In the genomic region with DNA sequence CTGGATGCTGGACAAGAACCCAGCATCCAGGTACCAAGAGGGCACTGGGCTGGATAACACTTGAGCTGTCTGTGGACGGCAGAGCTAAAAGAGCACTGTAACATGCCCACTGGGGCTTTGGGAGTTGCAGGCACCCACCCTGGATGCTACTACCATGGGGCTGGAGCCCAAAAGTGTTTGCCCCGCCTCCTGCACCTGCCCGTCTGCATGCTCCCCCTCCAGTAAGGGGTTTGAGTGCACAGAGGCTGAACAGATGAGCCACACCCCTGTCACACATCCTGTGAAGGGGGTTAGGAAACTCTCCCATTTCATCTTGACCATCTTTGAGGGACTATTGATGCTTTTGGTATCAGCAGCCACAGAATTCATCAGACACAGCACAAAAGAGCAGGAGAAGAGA, we compare ENCODE assay signal across 35 cellular contexts.
"Had no signal": no experiment of that assay in that cellular context is flagged by ENCODE, and none has a peak within 500 bp of the region (broad histone marks: within the 10 kb centered on the region; RNA-seq: fewer than 3 reads in every experiment).

No MANE protein-coding gene starts in this region.

- H3K27ac ChIP-seq: ascending aorta, cardiac muscle cell, Peyer's patch, RWPE1, VCaP had no signal

- H3K27ac Mint-ChIP-seq: activated CD4-positive, alpha-beta memory T cell treated with anti-CD3 and anti-CD28 coated beads, Interleukin-2, amount 10 ng/mL, durations not matched to agents 7 days and 5 days; activated CD8-positive, alpha-beta memory T cell treated with anti-CD3 and anti-CD28 coated beads, Interleukin-2, amount 10 ng/mL, durations not matched to agents 7 days and 5 days; activated naive CD4-positive, alpha-beta T cell treated with anti-CD3 and anti-CD28 coated beads, Interleukin-2, amount 10 ng/mL, durations not matched to agents 7 days and 5 days; activated naive CD8-positive, alpha-beta T cell had no signal

- H3K4me3 ChIP-seq: ascending aorta, cardiac muscle cell, Peyer's patch had no signal

- H3K4me1 ChIP-seq: ascending aorta, Peyer's patch had no signal

- H3K4me3 Mint-ChIP-seq: activated CD4-positive, alpha-beta memory T cell treated with anti-CD3 and anti-CD28 coated beads, Interleukin-2, amount 10 ng/mL, durations not matched to agents 7 days and 5 days; activated CD8-positive, alpha-beta memory T cell treated with anti-CD3 and anti-CD28 coated beads, Interleukin-2, amount 10 ng/mL, durations not matched to agents 7 days and 5 days; activated naive CD4-positive, alpha-beta T cell treated with anti-CD3 and anti-CD28 coated beads, Interleukin-2, amount 10 ng/mL, durations not matched to agents 7 days and 5 days; activated naive CD8-positive, alpha-beta T cell had no signal

- H3K27me3 ChIP-seq: ascending aorta, cardiac muscle cell, Peyer's patch had no signal

- H3K9me3 Mint-ChIP-seq: activated CD4-positive, alpha-beta memory T cell treated with anti-CD3 and anti-CD28 coated beads, Interleukin-2, amount 10 ng/mL, durations not matched to agents 7 days and 5 days; activated naive CD4-positive, alpha-beta T cell treated with anti-CD3 and anti-CD28 coated beads, Interleukin-2, amount 10 ng/mL, durations not matched to agents 7 days and 5 days; T-cell had no signal

- H3K4me1 Mint-ChIP-seq: activated CD4-positive, alpha-beta memory T cell treated with anti-CD3 and anti-CD28 coated beads, Interleukin-2, amount 10 ng/mL, durations not matched to agents 7 days and 5 days; activated CD8-positive, alpha-beta memory T cell treated with anti-CD3 and anti-CD28 coated beads, Interleukin-2, amount 10 ng/mL, durations not matched to agents 7 days and 5 days; activated naive CD4-positive, alpha-beta T cell treated with anti-CD3 and anti-CD28 coated beads, Interleukin-2, amount 10 ng/mL, durations not matched to agents 7 days and 5 days had no signal

- H3K36me3 ChIP-seq: ascending aorta, cardiac muscle cell, Peyer's patch had no signal

- H3K36me3 Mint-ChIP-seq: activated CD8-positive, alpha-beta memory T cell treated with anti-CD3 and anti-CD28 coated beads, Interleukin-2, amount 10 ng/mL, durations not matched to agents 7 days and 5 days; activated naive CD4-positive, alpha-beta T cell treated with anti-CD3 and anti-CD28 coated beads, Interleukin-2, amount 10 ng/mL, durations not matched to agents 7 days and 5 days; activated naive CD8-positive, alpha-beta T cell had no signal

- ATAC-seq: activated CD8-positive, alpha-beta memory T cell treated with anti-CD3 and anti-CD28 coated beads, Interleukin-2, amount 10 ng/mL, durations not matched to agents 7 days and 5 days; PC-3; Right ventricle myocardium inferior; SK-N-SH treated with all-trans-retinoic acid at 6 μM for 48 hours; T-cell had no signal

- DNase-seq: activated CD4-positive, alpha-beta memory T cell treated with anti-CD3 and anti-CD28 coated beads, Interleukin-2, amount 10 ng/mL, durations not matched to agents 7 days and 5 days; activated CD4-positive, alpha-beta T cell treated with anti-CD3 and anti-CD28 coated beads for 1 hour; activated CD4-positive, alpha-beta T cell treated with anti-CD3 and anti-CD28 coated beads for 48 hours; activated CD4-positive, CD25-positive, alpha-beta regulatory T cell; activated CD8-positive, alpha-beta memory T cell treated with anti-CD3 and anti-CD28 coated beads for 24 hours; activated CD8-positive, alpha-beta memory T cell treated with anti-CD3 and anti-CD28 coated beads, Interleukin-2, amount 10 ng/mL, durations not matched to agents 7 days and 5 days; activated CD8-positive, alpha-beta memory T cell treated with anti-CD3 and anti-CD28 coated beads, Interleukin-2, amount 50 U/mL, for 48 hours; activated effector memory CD4-positive, alpha-beta T cell treated with Interleukin-2 at 50 U/mL for 16 hours; activated naive CD4-positive, alpha-beta T cell treated with anti-CD3 and anti-CD28 coated beads, Interleukin-2, amount 10 ng/mL, durations not matched to agents 7 days and 5 days; activated T-cell treated with anti-CD3 and anti-CD28 coated beads, Interleukin-2, amount 50 U/mL, for 48 hours; amygdala; NCI-H1092 treated with DMSO at 0.1 percent for 48 hours; NCI-H1417; NCI-H146; NCI-H187; NCI-H2029 treated with DMSO at 0.1 percent for 48 hours; NCI-H2107; NCI-H2171; NCI-H510A; NCI-H526; NCI-H748 treated with DMSO at 0.1 percent for 48 hours; NK-92 treated with Interleukin-12 subunit alpha and Interleukin-12 subunit beta, amount 100 ng/mL, for 24 hours; PC-3; Peyer's patch; SIG-M5; T-cell; T-helper 2 cell; T-helper 9 cell had no signal

- H3K27me3 Mint-ChIP-seq: activated naive CD8-positive, alpha-beta T cell had no signal

- H3K9me3 ChIP-seq: ascending aorta, Peyer's patch had no signal
